Comparison of ENCODE assay signal across 6 cellular contexts in genomic region chr1:57234459-57234858, GRCh38.
"Had no signal": no experiment of that assay in that cellular context is flagged by ENCODE, and none has a peak within 500 bp of the region (broad histone marks: within the 10 kb centered on the region; RNA-seq: fewer than 3 reads in every experiment).

No MANE protein-coding gene starts in this region.

- H3K4me3 ChIP-seq: K562 had no signal

- DNase-seq: IMR-90, KBM-7, KG1 had no signal

- FAIRE-seq: HTR-8/SVneo, K562 had no signal

- ATAC-seq: K562 had no signal

- H3K27ac ChIP-seq: HL-60 had no signal
